ENCODE assay signal across 11 cellular contexts in the genomic region with DNA sequence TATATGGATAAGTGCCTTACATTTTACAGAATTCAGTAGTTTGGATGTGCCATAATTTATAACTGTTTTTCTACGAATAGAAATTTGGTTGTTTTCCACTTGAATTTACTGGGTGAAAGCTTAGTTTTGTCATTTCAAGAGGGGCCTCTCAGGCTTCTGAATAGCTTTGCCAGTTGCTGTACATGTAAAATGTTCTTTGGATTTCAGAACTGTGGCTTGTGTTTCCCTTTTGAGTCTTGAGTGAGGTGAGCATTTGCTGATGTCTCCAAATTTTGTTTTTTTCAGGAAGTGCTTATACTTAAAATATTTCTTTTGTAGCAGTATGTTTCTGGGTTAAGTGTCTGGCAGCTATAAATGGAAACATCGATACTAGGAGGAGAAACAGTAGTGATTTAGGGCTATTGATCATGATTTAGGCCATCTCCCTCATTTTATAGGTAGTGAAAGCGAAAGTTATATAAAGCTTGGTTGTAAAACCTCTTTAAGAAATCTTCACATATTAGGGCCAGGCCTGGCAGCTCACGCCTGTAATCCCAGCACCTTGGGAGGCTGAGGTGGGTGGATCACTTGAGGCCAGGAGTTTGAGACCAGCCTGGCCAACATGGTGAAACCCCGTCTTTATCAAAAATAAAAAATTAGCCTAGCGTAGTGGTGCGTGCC. TPM values are rescaled to one million over a fixed set of nuclear protein-coding genes. Genes with fewer than 3 reads are reported as not detected.
DNase-seq lines count a peak whose midpoint lies in the region; ATAC-seq and TF ChIP-seq lines count a peak whose summit lies in the region.
"Had no signal": no experiment of that assay in that cellular context is flagged by ENCODE, and none has a peak within 500 bp of the region (broad histone marks: within the 10 kb centered on the region; RNA-seq: fewer than 3 reads in every experiment).

No MANE protein-coding gene starts in this region.

- peaks cover 15% of the 10 kb centered on the region; the same call in 1 of the 2 replicates for H4K20me1 ChIP-seq in IMR-90 (ENCODE audit: insufficient read depth, low read length)
- peaks cover 7% of the 10 kb centered on the region for H4K20me1 ChIP-seq in smooth muscle cell (ENCODE audit: low read depth)

- H3K4me1 ChIP-seq in IMR-90 (ENCODE audit: control insufficient read depth, insufficient read depth, low read length) (peaks cover 16% of the 10 kb centered on the region), smooth muscle cell (ENCODE audit: low read depth) (peaks cover 18% of the 10 kb centered on the region)

- DNase-seq in IMR-90: no peak
- DNase-seq in central memory CD8-positive, alpha-beta T cell (ENCODE audit: low spot score in 2 of 2): no peak
- DNase-seq in smooth muscle cell (lab: John Stamatoyannopoulos, UW; ENCODE audit: unreplicated experiment): no peak
- DNase-seq in MV-4-11 (lab: John Stamatoyannopoulos, UW): no peak
- DNase-seq in anterior cingulate cortex (lab: John Stamatoyannopoulos, UW): no peak
- DNase-seq: foreskin melanocyte, GF-D8, NCI-H2171 had no signal

- no peak overlapping the region for H2BK20ac ChIP-seq in IMR-90 (ENCODE audit: low read depth, low read length)

- intact Hi-C loops in IMR-90 (cut with micrococcal nuclease): no loop called here

- H3K4me1 Mint-ChIP-seq in central memory CD8-positive, alpha-beta T cell: peaks cover 68% of the 10 kb centered on the region

- WGBS in IMR-90 (ENCODE audit: extremely low coverage in 2 of 2, insufficient read length in 1 of 2), 2 experiments: no CpG with 5 or more reads among the region's 7 CpGs
- 96% methylated on average over 7 of the region's 7 CpGs for WGBS in smooth muscle cell (ENCODE audit: low lambda C conversion rate)

- H3K4ac ChIP-seq in IMR-90 (ENCODE audit: low read depth, low read length): no peak overlapping the region

- H3K4me3 ChIP-seq in IMR-90 (ENCODE audit: insufficient read depth, low read depth, low read length): no peak overlapping the region
- no peak overlapping the region for H3K4me3 ChIP-seq in smooth muscle cell

- H3K9ac ChIP-seq in IMR-90 (ENCODE audit: low read depth, low read length) (no peak overlapping the region), smooth muscle cell (ENCODE audit: low read depth) (no peak overlapping the region)

- peak overlapping the region; percentile 78 for H3K27ac Mint-ChIP-seq in central memory CD8-positive, alpha-beta T cell (ENCODE audit: low read depth)

- no peak overlapping the region for H2AK9ac ChIP-seq in IMR-90 (replicated peaks; ENCODE audit: low read depth, low read length, poor library complexity)

- in situ Hi-C loops in IMR-90 (cut with MboI; ENCODE audit: low sequenced_read_pairs): no loop called here

- no peak overlapping the region for H3K23ac ChIP-seq in IMR-90 (ENCODE audit: low read depth, low read length)

- no peak overlapping the region for H2BK15ac ChIP-seq in IMR-90 (ENCODE audit: low read depth, low read length)

- no peak for TF ChIP-seq RAD21 in IMR-90 (IDR thresholded peaks at IDR 0.05; ENCODE audit: low read length)

- peaks cover 16% of the 10 kb centered on the region; the same call in 1 of the 2 replicates for H3K9me1 ChIP-seq in IMR-90 (ENCODE audit: insufficient read depth, low read length)

- H3K9me3 ChIP-seq in IMR-90 (ENCODE audit: control insufficient read depth, insufficient read depth, low read length) (no peaks in the 10 kb centered on the region), smooth muscle cell (replicated peaks; ENCODE audit: low read depth) (no peaks in the 10 kb centered on the region)

- CTCF ChIA-PET in IMR-90 (lab: Yijun Ruan, JAX): no interaction called here

- H3K27me3 ChIP-seq in IMR-90 (ENCODE audit: control insufficient read depth, insufficient read depth, low read length) (no peaks in the 10 kb centered on the region), smooth muscle cell (ENCODE audit: low read depth) (no peaks in the 10 kb centered on the region)

- no peaks in the 10 kb centered on the region for H3K27me3 Mint-ChIP-seq in central memory CD8-positive, alpha-beta T cell

- peaks cover 3% of the 10 kb centered on the region for H3K36me3 Mint-ChIP-seq in central memory CD8-positive, alpha-beta T cell (ENCODE audit: insufficient read depth)

- TF ChIP-seq CTCF in IMR-90 (conservative IDR thresholded peaks at IDR 0.05; ENCODE audit: low read depth, low read length): no peak
- no peak for TF ChIP-seq CTCF in smooth muscle cell (IDR thresholded peaks at IDR 0.05; ENCODE audit: borderline replicate concordance, insufficient read depth, poor library complexity, severe bottlenecking)

- no peak overlapping the region for H4K5ac ChIP-seq in IMR-90 (ENCODE audit: low read depth, low read length)

- POLR2A ChIA-PET in IMR-90 (lab: Charles Lee; ENCODE audit: unreplicated experiment): no interaction called here

- H4K91ac ChIP-seq in IMR-90 (ENCODE audit: insufficient read depth, low read depth, low read length): no peak overlapping the region

- TF ChIP-seq POLR2A in IMR-90 (IDR thresholded peaks at IDR 0.05; ENCODE audit: low read depth, low read length): no peak

- dilution Hi-C loops in IMR-90 (cut with HindIII; ENCODE audit: low sequenced_read_pairs, unreplicated experiment): no loop called here

- H3F3A ChIP-seq in smooth muscle cell (ENCODE audit: low read depth): peaks cover 14% of the 10 kb centered on the region

- no peak overlapping the region for H2BK120ac ChIP-seq in IMR-90 (ENCODE audit: low read depth, low read length)

- H2AK5ac ChIP-seq in IMR-90 (ENCODE audit: low read depth, low read length): no peak overlapping the region

- no peak overlapping the region for H2AFZ ChIP-seq in IMR-90 (replicated peaks; ENCODE audit: low read length, poor library complexity)
- no peak overlapping the region for H2AFZ ChIP-seq in smooth muscle cell (ENCODE audit: low read depth)

- H3K79me2 ChIP-seq in smooth muscle cell (ENCODE audit: low read depth): peaks cover 64% of the 10 kb centered on the region

- no peaks in the 10 kb centered on the region for H3K9me3 Mint-ChIP-seq in central memory CD8-positive, alpha-beta T cell

- no peak overlapping the region for H3K27ac ChIP-seq in IMR-90 (ENCODE audit: insufficient read depth, low read length)
- H3K27ac ChIP-seq in smooth muscle cell (ENCODE audit: low read depth): peak overlapping the region; percentile 85

- no peak overlapping the region for H4K8ac ChIP-seq in IMR-90 (ENCODE audit: low read depth in 2 of 2, low read length in 2 of 2)

- ATAC-seq in GM18511 (IDR thresholded peaks at IDR 0.05; ENCODE audit: unreplicated experiment) (peak; percentile 53), IMR-90 (ENCODE audit: low read depth) (no peak), GM18520 (IDR thresholded peaks at IDR 0.05; ENCODE audit: unreplicated experiment) (no peak), HG03460 (IDR thresholded peaks at IDR 0.05; ENCODE audit: unreplicated experiment) (no peak)
- ATAC-seq in central memory CD8-positive, alpha-beta T cell (replicated peaks; ENCODE audit: extremely low read depth, poor library complexity, severe bottlenecking): peak; percentile 43

- H3K4me3 Mint-ChIP-seq in central memory CD8-positive, alpha-beta T cell: peak overlapping the region; percentile 36

- H3K18ac ChIP-seq in IMR-90 (ENCODE audit: low read depth, low read length): no peak overlapping the region

- H3K4me2 ChIP-seq in IMR-90 (ENCODE audit: low read depth, low read length) (peak overlapping the region; percentile 38; the same call in 1 of the 2 replicates), smooth muscle cell (no peak overlapping the region)

- H2BK5ac ChIP-seq in IMR-90 (ENCODE audit: low read depth, low read length, poor library complexity, severe bottlenecking): no peak overlapping the region

- H3K79me1 ChIP-seq in IMR-90 (ENCODE audit: low read depth in 1 of 2, low read length in 2 of 2): peaks cover 14 to 66% of the 10 kb centered on the region in 2 experiments; a peak in 3 of 4 replicates

- no TSS peak for BruUV-seq in IMR-90 (replicated peaks; lab: Mats Ljungman, UMichigan)

- H3K56ac ChIP-seq in IMR-90 (ENCODE audit: extremely low read depth, insufficient read depth, low read length): no peak overlapping the region

- no peak overlapping the region for H3K14ac ChIP-seq in IMR-90 (replicated peaks; ENCODE audit: low read depth, low read length)

- no peaks in the 10 kb centered on the region for H3K36me3 ChIP-seq in IMR-90 (ENCODE audit: control insufficient read depth, insufficient read depth, low read length)
- H3K36me3 ChIP-seq in smooth muscle cell (ENCODE audit: low read depth): no peaks in the 10 kb centered on the region

TF ChIP-seq in IMR-90, 13 proteins besides CTCF, POLR2A, EP300 and RAD21 (continues in another document):
- no peak for TF ChIP-seq RFX5 (IDR thresholded peaks at IDR 0.05; ENCODE audit: low read depth, low read length)
- TF ChIP-seq CHD1 (IDR thresholded peaks at IDR 0.05; ENCODE audit: low read depth, low read length): no peak
- no peak for TF ChIP-seq CEBPB (IDR thresholded peaks at IDR 0.05; ENCODE audit: low read depth, low read length)
- TF ChIP-seq MAFK (IDR thresholded peaks at IDR 0.05; ENCODE audit: low read depth, low read length): no peak
- TF ChIP-seq, protein P1, sequence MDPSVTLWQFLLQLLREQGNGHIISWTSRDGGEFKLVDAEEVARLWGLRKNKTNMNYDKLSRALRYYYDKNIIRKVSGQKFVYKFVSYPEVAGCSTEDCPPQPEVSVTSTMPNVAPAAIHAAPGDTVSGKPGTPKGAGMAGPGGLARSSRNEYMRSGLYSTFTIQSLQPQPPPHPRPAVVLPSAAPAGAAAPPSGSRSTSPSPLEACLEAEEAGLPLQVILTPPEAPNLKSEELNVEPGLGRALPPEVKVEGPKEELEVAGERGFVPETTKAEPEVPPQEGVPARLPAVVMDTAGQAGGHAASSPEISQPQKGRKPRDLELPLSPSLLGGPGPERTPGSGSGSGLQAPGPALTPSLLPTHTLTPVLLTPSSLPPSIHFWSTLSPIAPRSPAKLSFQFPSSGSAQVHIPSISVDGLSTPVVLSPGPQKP (IDR thresholded peaks at IDR 0.05; ENCODE audit: borderline replicate concordance, low read depth, low read length): no peak
- no peak for TF ChIP-seq BHLHE40 (IDR thresholded peaks at IDR 0.05; ENCODE audit: low read depth, low read length)
- no peak for TF ChIP-seq NFE2L2 (IDR thresholded peaks at IDR 0.05; ENCODE audit: low read depth, low read length)
- no peak for TF ChIP-seq MAZ (IDR thresholded peaks at IDR 0.05; ENCODE audit: borderline replicate concordance, low read depth, low read length)
- no peak for TF ChIP-seq RCOR1 (IDR thresholded peaks at IDR 0.05; ENCODE audit: insufficient replicate concordance, low read length)

RNA-seq across cellular contexts. Expression of a gene that starts 9.2 kb away (rescaled TPM):
- 26.7 and 28.1 TPM in 2 replicates for total RNA-seq in IMR-90 (2012; rRNA removed)
- 21.7 and 25.6 TPM in 2 replicates for polyA plus RNA-seq in IMR-90 (2012; rRNA removed)
- polyA plus RNA-seq in IMR-90 (2012; cell fraction: cytosol; rRNA removed): 11.6 and 17.8 TPM in 2 replicates
- polyA plus RNA-seq in IMR-90 (2012; cell fraction: nucleus; rRNA removed; ENCODE audit: low replicate concordance): 30.8 and 31.5 TPM in 2 replicates
- 13.7 and 16.3 TPM in 2 replicates for total RNA-seq in smooth muscle cell
- polyA plus RNA-seq in smooth muscle cell: 8.7 and 13.9 TPM in 2 replicates

Comparison
In these comparisons a context has a peak if more than half of its experiments do, and no peak if none do; other contexts are left out.
1. ATAC-seq: peak in GM18511 (single experiment) and central memory CD8-positive, alpha-beta T cell (single experiment); none in IMR-90 (single experiment), GM18520 (single experiment) and HG03460 (single experiment).